22 cellular contexts compared by ENCODE assay signal in genomic region chr2:228056293-228056692, GRCh38.
"Had no signal": no experiment of that assay in that cellular context is flagged by ENCODE, and none has a peak within 500 bp of the region (broad histone marks: within the 10 kb centered on the region; RNA-seq: fewer than 3 reads in every experiment).

No MANE protein-coding gene starts in this region.

- H3K9me3 ChIP-seq: MG63 had no signal

- ATAC-seq: HepG2, SK-N-SH treated with all-trans-retinoic acid at 6 μM for 48 hours had no signal

- H3K4me3 ChIP-seq: MG63 had no signal

- H3K27me3 ChIP-seq: MG63 had no signal

- H3K36me3 ChIP-seq: MG63 had no signal

- DNase-seq: IMR-90, Karpas-422, KG1, MG63, NCI-H1092, NCI-H1105 treated with DMSO at 0.1 percent for 48 hours, NCI-H1436, NCI-H1694, NCI-H187 treated with DMSO at 0.1 percent for 48 hours, NCI-H2029 treated with DMSO at 0.1 percent for 48 hours, NCI-H2171, NCI-H226, NCI-H446, NCI-H510A, NCI-H524 treated with DMSO at 0.1 percent for 48 hours, NCI-H69, NCI-H774, RPMI8226, SHP77, T-helper 1 cell had no signal
